8 cellular contexts compared by ENCODE assay signal in genomic region chrX:72100824-72101351, GRCh38. TPM values are rescaled to one million over a fixed set of nuclear protein-coding genes. Genes with fewer than 3 reads are reported as not detected.
A peak's percentile ranks its signal among the peaks of the same experiment; 100 is the strongest.
DNase-seq lines count a peak whose midpoint lies in the region; ATAC-seq, FAIRE-seq and TF ChIP-seq lines count a peak whose summit lies in the region.

No MANE protein-coding gene starts in this region.

- no peak overlapping the region for H2AK5ac ChIP-seq in H1 (ENCODE audit: low read depth, low read length)

- peak; percentile 80 for ATAC-seq in GM19372 (IDR thresholded peaks at IDR 0.05; ENCODE audit: low read depth, unreplicated experiment)
- ATAC-seq in HG03175 (IDR thresholded peaks at IDR 0.05; ENCODE audit: unreplicated experiment) = peak; percentile 77

- no peak overlapping the region for H3K23ac ChIP-seq in H1 (ENCODE audit: insufficient read length)

- H4K8ac ChIP-seq in H1 (ENCODE audit: extremely low read depth, insufficient read depth, low read length) = no peak overlapping the region

- FAIRE-seq in H1 (lab: Jason Lieb, UNC) = no peak

- no peak overlapping the region for H3K56ac ChIP-seq in H1 (replicated peaks; ENCODE audit: insufficient read length, low read depth, low read length)

- H3K36me3 ChIP-seq in H1 (ENCODE audit: control insufficient read depth in 2 of 4, insufficient read depth in 4 of 4, low read length in 3 of 4) = no peaks in the 10 kb centered on the region
- H3K36me3 ChIP-seq in BE2C = peaks cover 4% of the 10 kb centered on the region

- H3K27me3 ChIP-seq in H1 (replicated peaks in 1 of 4; ENCODE audit: control insufficient read depth in 3 of 4, extremely low read depth in 1 of 4, insufficient read depth in 3 of 4, low read length in 3 of 4) (no peaks in the 10 kb centered on the region), BE2C (no peaks in the 10 kb centered on the region)

- CTCF ChIA-PET in H1 (lab: Charles Lee; ENCODE audit: partially characterized antibody) = interaction anchor here (0.7 to 1.6 kb wide), 4 partner anchors 25 to 79 kb away, joined by 3 to 6 read pairs (median 4); no protein-coding TSS in a partner anchor

- no peak overlapping the region for H2BK12ac ChIP-seq in H1 (ENCODE audit: low read depth, low read length)

- no peak overlapping the region for H2AFZ ChIP-seq in H1 (ENCODE audit: low read length)

- H3K4ac ChIP-seq in H1 (replicated peaks; ENCODE audit: insufficient read length, low read depth, low read length) = no peak overlapping the region

- no peak overlapping the region for H3K9ac ChIP-seq in H1 (replicated peaks in 1 of 4; ENCODE audit: extremely low read depth in 1 of 4, low read depth in 3 of 4, low read length in 3 of 4)

- no peaks in the 10 kb centered on the region for H4K20me1 ChIP-seq in H1 (replicated peaks in 1 of 2; ENCODE audit: control insufficient read depth in 1 of 2, insufficient read depth in 2 of 2, low read length in 2 of 2)

- TF ChIP-seq CTCF in H1 (IDR thresholded peaks at IDR 0.05; ENCODE audit: control extremely low read depth in 1 of 3, insufficient read depth in 1 of 3, low read depth in 1 of 3, low read length in 3 of 3) (no peak), BE2C (IDR thresholded peaks at IDR 0.05; ENCODE audit: low read depth, low read length) (no peak)

- TF ChIP-seq POLR2A in H1 (IDR thresholded peaks at IDR 0.05; ENCODE audit: control extremely low read depth in 1 of 2, low read depth in 2 of 2, low read length in 2 of 2) = no peak

- TF ChIP-seq EP300 in H1 (IDR thresholded peaks at IDR 0.05; ENCODE audit: borderline replicate concordance in 1 of 2, low read depth in 2 of 2, low read length in 2 of 2) = no peak

- no peak overlapping the region for H2BK20ac ChIP-seq in H1 (ENCODE audit: low read length)

- no peak overlapping the region for H2BK15ac ChIP-seq in H1 (ENCODE audit: low read length)

- DNase-seq in activated CD4-positive, CD25-positive, alpha-beta regulatory T cell (lab: John Stamatoyannopoulos, UW) = peak in 3 of 4 experiments; percentile 1 to 14 (median 11)
- DNase-seq in H1 (ENCODE audit: low read depth in 1 of 2, low spot score in 2 of 2) (no peak), cerebellar nuclear complex (lab: John Stamatoyannopoulos, UW) (no peak), BE2C (no peak), NCI-H1436 treated with DMSO at 0.1 percent for 48 hours (lab: John Stamatoyannopoulos, UW) (no peak)
- DNase-seq in stimulated activated CD8-positive, alpha-beta memory T cell treated with anti-CD3 and anti-CD28 coated beads, Interleukin-2, amount 100 ng/mL, for 48 hours (ENCODE audit: low read depth in 2 of 2) = peak; percentile 43 to 45

- H4K91ac ChIP-seq in H1 (replicated peaks; ENCODE audit: insufficient read length, low read length) = peak overlapping the region; percentile 65

- TF ChIP-seq RAD21 in H1 (IDR thresholded peaks at IDR 0.05 in 1 of 2, conservative IDR thresholded peaks at IDR 0.05 in 1 of 2; ENCODE audit: low read depth in 2 of 2, low read length in 2 of 2) = no peak

- no peak overlapping the region for H2BK120ac ChIP-seq in H1 (replicated peaks; ENCODE audit: low read depth, low read length)

- H3K4me1 ChIP-seq in H1 (replicated peaks in 1 of 4; ENCODE audit: control insufficient read depth in 3 of 4, insufficient read depth in 4 of 4, low read length in 3 of 4) = peaks cover 0 to 10% (median 6%) of the 10 kb centered on the region in 4 experiments; a peak in 5 of 7 replicates
- peaks cover 3% of the 10 kb centered on the region for H3K4me1 ChIP-seq in BE2C

- 84% methylated on average over 6 of the region's 9 CpGs; no CpG with 5 or more reads in 1 of the 2 experiments for whole genome bisulfite sequencing in H1 (ENCODE audit: extremely low coverage in 1 of 2, insufficient coverage in 1 of 2, insufficient read length in 1 of 2, insufficient replicate concordance in 2 of 2, low coverage in 1 of 2, low lambda C conversion rate in 2 of 2, missing lambda C conversion rate in 1 of 2), 2 experiments

- H3K9me3 ChIP-seq in H1 (ENCODE audit: insufficient read depth in 2 of 2, low read depth in 1 of 2, low read length in 1 of 2) (no peaks in the 10 kb centered on the region), BE2C (no peaks in the 10 kb centered on the region)

- POLR2A ChIA-PET in H1 (lab: Charles Lee; ENCODE audit: partially characterized antibody) = no interaction called here

- H4K5ac ChIP-seq in H1 (ENCODE audit: insufficient read length, low read depth, low read length) = no peak overlapping the region

- no peak overlapping the region for H3K18ac ChIP-seq in H1 (ENCODE audit: extremely low read depth, low read length)

- H3K4me2 ChIP-seq in H1 (ENCODE audit: insufficient read depth in 1 of 2, low read depth in 2 of 2, low read length in 2 of 2) = no peak overlapping the region

- H3K23me2 ChIP-seq in H1 (ENCODE audit: low read depth, low read length) = 0 out of 2 replicates have a peak, but pooled peaks cover 2% of the 10 kb centered on the region

- H3K14ac ChIP-seq in H1 (ENCODE audit: insufficient read length) = no peak overlapping the region

- H3K4me3 ChIP-seq in H1 (ENCODE audit: extremely low read depth in 1 of 4, insufficient read depth in 2 of 4, low read depth in 3 of 4, low read length in 4 of 4) = no peak overlapping the region
- no peak overlapping the region for H3K4me3 ChIP-seq in BE2C (ENCODE audit: low read depth, low read length)

- H3K79me2 ChIP-seq in H1 (ENCODE audit: control insufficient read depth in 1 of 2, insufficient read depth in 2 of 2, low read length in 2 of 2) = no peaks in the 10 kb centered on the region

- no peaks in the 10 kb centered on the region for H3K79me1 ChIP-seq in H1 (ENCODE audit: low read depth, low read length)

- no peak overlapping the region for H2BK5ac ChIP-seq in H1 (ENCODE audit: low read depth, low read length)

- no peak overlapping the region for H3K27ac ChIP-seq in H1 (ENCODE audit: low read depth, low read length)

TF ChIP-seq in H1, 55 proteins besides CTCF, POLR2A, EP300 and RAD21:
- TF ChIP-seq HDAC2 (IDR thresholded peaks at IDR 0.05; ENCODE audit: borderline replicate concordance in 1 of 2, low read depth in 2 of 2, low read length in 2 of 2) = no peak
- TF ChIP-seq GTF2F1 (IDR thresholded peaks at IDR 0.05; ENCODE audit: borderline replicate concordance, low read depth, low read length) = no peak
- TF ChIP-seq ATF3 (IDR thresholded peaks at IDR 0.05; ENCODE audit: insufficient read depth, low read depth, low read length) = no peak
- no peak for TF ChIP-seq SP1 (IDR thresholded peaks at IDR 0.05; ENCODE audit: low read depth, low read length)
- TF ChIP-seq GABPA (IDR thresholded peaks at IDR 0.05; ENCODE audit: borderline replicate concordance, insufficient read depth, low read length) = no peak
- TF ChIP-seq SAP30 (IDR thresholded peaks at IDR 0.05; ENCODE audit: insufficient read depth, insufficient replicate concordance, low read length) = no peak
- TF ChIP-seq EGR1 (IDR thresholded peaks at IDR 0.05; ENCODE audit: borderline replicate concordance, low read depth, low read length) = no peak
- no peak for TF ChIP-seq HDAC6 (IDR thresholded peaks at IDR 0.05; ENCODE audit: low read depth, low read length)
- no peak for TF ChIP-seq SP4 (IDR thresholded peaks at IDR 0.05; ENCODE audit: low read length)
- no peak for TF ChIP-seq KDM1A (IDR thresholded peaks at IDR 0.05; ENCODE audit: borderline replicate concordance, low read length)
- no peak for TF ChIP-seq ATF2 (IDR thresholded peaks at IDR 0.05; ENCODE audit: low read length)
- no peak for TF ChIP-seq BRCA1 (IDR thresholded peaks at IDR 0.05; ENCODE audit: low read depth, low read length)
- no peak for TF ChIP-seq BACH1 (IDR thresholded peaks at IDR 0.05; ENCODE audit: low read length)
- TF ChIP-seq YY1 (IDR thresholded peaks at IDR 0.05; ENCODE audit: low read depth, low read length) = no peak
- TF ChIP-seq SUZ12 (IDR thresholded peaks at IDR 0.05; ENCODE audit: low read length) = no peak

RNA-seq across cellular contexts. Expression of gene RTL5, which starts 30.8 kb away (rescaled TPM):
- total RNA-seq in H1 (2021; fragmentation: NEBNext Ultra II Directional; extraction: Animal tissue kit (Norgen Biotek cat#: 25700)) = 1.9 TPM in 2 replicates
- 0.57 and 0.96 TPM in 2 replicates for polyA plus RNA-seq in H1 (2011; rRNA removed)
- 0.65 TPM for polyA plus RNA-seq in H1 (2011; cell fraction: cytosol; rRNA removed)
- 1.4 TPM for polyA plus RNA-seq in H1 (2011; cell fraction: nucleus; rRNA removed)
- 1.6 to 2.4 TPM (median 2.0 TPM) in 4 replicates for polyA plus RNA-seq in H1 (2012, experiment 1 of 2)
- polyA plus RNA-seq in H1 (2012, experiment 2 of 2) = 1.4 TPM
- polyA plus RNA-seq in H1 (2013, experiment 1 of 2) = 2.3 TPM
- 2.8 TPM for polyA plus RNA-seq in H1 (2013, experiment 2 of 2)
- 0.76 TPM in 2 replicates for polyA minus RNA-seq in H1 (2011; rRNA and poly(A)+ RNA removed)
- polyA minus RNA-seq in H1 (2011; cell fraction: cytosol; rRNA and poly(A)+ RNA removed) = 0.59 TPM
- 0.70 TPM for polyA minus RNA-seq in H1 (2011; cell fraction: nucleus; rRNA and poly(A)+ RNA removed)
- 64.3 TPM for polyA plus RNA-seq in BE2C (2012; ENCODE audit: insufficient read depth, insufficient read length, low read depth)

Comparison
In these comparisons a context has a peak if more than half of its experiments do, and no peak if none do; other contexts are left out.
1. DNase-seq: peak in activated CD4-positive, CD25-positive, alpha-beta regulatory T cell (3 of 4) and stimulated activated CD8-positive, alpha-beta memory T cell treated with anti-CD3 and anti-CD28 coated beads, Interleukin-2, amount 100 ng/mL, for 48 hours (2 of 2); none in H1 (0 of 2), cerebellar nuclear complex (0 of 2), BE2C (single experiment) and NCI-H1436 treated with DMSO at 0.1 percent for 48 hours (single experiment).